In the genomic region with DNA sequence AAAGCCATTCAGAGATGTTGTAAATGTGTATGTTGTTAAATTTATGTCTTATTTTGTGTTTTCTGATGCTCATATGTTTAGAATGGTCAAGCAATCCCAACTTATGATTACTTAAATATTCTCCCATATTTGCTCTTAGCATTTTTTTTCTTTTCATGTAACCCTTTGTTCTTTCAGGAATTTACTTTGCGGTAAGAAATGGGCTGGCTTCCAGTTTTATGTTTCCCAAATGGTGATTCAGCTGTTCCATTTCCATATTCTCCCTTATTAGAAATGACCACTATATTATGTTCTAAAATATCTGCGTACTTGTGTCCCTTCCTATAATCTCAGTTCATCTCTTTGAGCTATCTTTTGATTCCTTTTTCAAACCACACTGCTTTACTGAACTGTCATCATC, we compare ENCODE assay signal across 1 cellular context.
TF ChIP-seq lines count a peak whose summit lies in the region.

No MANE protein-coding gene starts in this region.

TF ChIP-seq in HepG2, 621 proteins besides CTCF, POLR2A, EP300 and RAD21 (continued from another document):
- TF ChIP-seq, protein P1, sequence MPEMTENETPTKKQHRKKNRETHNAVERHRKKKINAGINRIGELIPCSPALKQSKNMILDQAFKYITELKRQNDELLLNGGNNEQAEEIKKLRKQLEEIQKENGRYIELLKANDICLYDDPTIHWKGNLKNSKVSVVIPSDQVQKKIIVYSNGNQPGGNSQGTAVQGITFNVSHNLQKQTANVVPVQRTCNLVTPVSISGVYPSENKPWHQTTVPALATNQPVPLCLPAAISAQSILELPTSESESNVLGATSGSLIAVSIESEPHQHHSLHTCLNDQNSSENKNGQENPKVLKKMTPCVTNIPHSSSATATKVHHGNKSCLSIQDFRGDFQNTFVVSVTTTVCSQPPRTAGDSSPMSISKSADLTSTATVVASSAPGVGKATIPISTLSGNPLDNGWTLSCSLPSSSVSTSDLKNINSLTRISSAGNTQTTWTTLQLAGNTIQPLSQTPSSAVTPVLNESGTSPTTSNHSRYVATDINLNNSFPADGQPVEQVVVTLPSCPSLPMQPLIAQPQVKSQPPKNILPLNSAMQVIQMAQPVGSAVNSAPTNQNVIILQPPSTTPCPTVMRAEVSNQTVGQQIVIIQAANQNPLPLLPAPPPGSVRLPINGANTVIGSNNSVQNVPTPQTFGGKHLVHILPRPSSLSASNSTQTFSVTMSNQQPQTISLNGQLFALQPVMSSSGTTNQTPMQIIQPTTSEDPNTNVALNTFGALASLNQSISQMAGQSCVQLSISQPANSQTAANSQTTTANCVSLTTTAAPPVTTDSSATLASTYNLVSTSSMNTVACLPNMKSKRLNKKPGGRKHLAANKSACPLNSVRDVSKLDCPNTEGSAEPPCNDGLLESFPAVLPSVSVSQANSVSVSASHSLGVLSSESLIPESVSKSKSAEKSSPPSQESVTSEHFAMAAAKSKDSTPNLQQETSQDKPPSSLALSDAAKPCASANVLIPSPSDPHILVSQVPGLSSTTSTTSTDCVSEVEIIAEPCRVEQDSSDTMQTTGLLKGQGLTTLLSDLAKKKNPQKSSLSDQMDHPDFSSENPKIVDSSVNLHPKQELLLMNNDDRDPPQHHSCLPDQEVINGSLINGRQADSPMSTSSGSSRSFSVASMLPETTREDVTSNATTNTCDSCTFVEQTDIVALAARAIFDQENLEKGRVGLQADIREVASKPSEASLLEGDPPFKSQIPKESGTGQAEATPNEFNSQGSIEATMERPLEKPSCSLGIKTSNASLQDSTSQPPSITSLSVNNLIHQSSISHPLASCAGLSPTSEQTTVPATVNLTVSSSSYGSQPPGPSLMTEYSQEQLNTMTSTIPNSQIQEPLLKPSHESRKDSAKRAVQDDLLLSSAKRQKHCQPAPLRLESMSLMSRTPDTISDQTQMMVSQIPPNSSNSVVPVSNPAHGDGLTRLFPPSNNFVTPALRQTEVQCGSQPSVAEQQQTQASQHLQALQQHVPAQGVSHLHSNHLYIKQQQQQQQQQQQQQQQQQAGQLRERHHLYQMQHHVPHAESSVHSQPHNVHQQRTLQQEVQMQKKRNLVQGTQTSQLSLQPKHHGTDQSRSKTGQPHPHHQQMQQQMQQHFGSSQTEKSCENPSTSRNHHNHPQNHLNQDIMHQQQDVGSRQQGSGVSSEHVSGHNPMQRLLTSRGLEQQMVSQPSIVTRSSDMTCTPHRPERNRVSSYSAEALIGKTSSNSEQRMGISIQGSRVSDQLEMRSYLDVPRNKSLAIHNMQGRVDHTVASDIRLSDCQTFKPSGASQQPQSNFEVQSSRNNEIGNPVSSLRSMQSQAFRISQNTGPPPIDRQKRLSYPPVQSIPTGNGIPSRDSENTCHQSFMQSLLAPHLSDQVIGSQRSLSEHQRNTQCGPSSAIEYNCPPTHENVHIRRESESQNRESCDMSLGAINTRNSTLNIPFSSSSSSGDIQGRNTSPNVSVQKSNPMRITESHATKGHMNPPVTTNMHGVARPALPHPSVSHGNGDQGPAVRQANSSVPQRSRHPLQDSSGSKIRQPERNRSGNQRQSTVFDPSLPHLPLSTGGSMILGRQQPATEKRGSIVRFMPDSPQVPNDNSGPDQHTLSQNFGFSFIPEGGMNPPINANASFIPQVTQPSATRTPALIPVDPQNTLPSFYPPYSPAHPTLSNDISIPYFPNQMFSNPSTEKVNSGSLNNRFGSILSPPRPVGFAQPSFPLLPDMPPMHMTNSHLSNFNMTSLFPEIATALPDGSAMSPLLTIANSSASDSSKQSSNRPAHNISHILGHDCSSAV (CRISPR knock-in tag; IDR thresholded peaks at IDR 0.05; ENCODE audit: borderline replicate concordance) = no peak
- no peak for TF ChIP-seq LCORL (IDR thresholded peaks at IDR 0.05)
- no peak for TF ChIP-seq LCORL (CRISPR knock-in tag; IDR thresholded peaks at IDR 0.05)
- TF ChIP-seq, protein P2, sequence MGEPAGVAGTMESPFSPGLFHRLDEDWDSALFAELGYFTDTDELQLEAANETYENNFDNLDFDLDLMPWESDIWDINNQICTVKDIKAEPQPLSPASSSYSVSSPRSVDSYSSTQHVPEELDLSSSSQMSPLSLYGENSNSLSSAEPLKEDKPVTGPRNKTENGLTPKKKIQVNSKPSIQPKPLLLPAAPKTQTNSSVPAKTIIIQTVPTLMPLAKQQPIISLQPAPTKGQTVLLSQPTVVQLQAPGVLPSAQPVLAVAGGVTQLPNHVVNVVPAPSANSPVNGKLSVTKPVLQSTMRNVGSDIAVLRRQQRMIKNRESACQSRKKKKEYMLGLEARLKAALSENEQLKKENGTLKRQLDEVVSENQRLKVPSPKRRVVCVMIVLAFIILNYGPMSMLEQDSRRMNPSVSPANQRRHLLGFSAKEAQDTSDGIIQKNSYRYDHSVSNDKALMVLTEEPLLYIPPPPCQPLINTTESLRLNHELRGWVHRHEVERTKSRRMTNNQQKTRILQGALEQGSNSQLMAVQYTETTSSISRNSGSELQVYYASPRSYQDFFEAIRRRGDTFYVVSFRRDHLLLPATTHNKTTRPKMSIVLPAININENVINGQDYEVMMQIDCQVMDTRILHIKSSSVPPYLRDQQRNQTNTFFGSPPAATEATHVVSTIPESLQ (CRISPR knock-in tag; conservative IDR thresholded peaks at IDR 0.05) = no peak
- TF ChIP-seq POLR2G (IDR thresholded peaks at IDR 0.05; ENCODE audit: low read depth, low read length) = no peak
- TF ChIP-seq ZNF329 (CRISPR knock-in tag; IDR thresholded peaks at IDR 0.05; ENCODE audit: low read depth) = no peak
- no peak for TF ChIP-seq ZNF891 (CRISPR knock-in tag; IDR thresholded peaks at IDR 0.05)
- TF ChIP-seq ZNF263 (CRISPR knock-in tag; IDR thresholded peaks at IDR 0.05) = no peak
- no peak for TF ChIP-seq ZNF563 (CRISPR knock-in tag; IDR thresholded peaks at IDR 0.05)
- TF ChIP-seq MTA1 (CRISPR knock-in tag; IDR thresholded peaks at IDR 0.05; ENCODE audit: borderline replicate concordance) = no peak
